ENCODE assay signal across 12 cellular contexts in the genomic region with DNA sequence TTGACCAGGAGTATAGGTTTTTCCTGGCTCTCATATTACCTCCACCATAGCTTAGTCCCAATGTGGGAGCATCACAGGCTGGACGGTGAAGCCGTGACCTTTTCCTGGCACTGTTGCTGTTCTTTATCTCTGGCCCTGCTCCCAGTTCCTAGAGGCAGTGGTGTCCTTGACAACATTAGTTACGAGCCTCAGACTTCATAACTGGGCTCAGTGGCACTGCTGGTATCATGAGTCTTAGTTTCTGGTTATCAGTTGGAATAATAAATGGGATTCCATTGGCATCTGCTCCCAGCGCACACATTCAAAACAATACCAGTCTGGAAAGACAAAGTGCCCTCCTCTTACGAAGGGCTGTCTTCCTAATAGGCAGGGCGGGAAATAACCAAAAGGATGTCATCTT. TPM values are rescaled to one million over a fixed set of nuclear protein-coding genes. Genes with fewer than 3 reads are reported as not detected.
"Had no signal": no experiment of that assay in that cellular context is flagged by ENCODE, and none has a peak within 500 bp of the region (broad histone marks: within the 10 kb centered on the region; RNA-seq: fewer than 3 reads in every experiment).

No MANE protein-coding gene starts in this region.

- DNase-seq: activated CD4-positive, alpha-beta T cell treated with anti-CD3 and anti-CD28 coated beads, Interleukin-2, amount 50 U/mL, for 4 hours; activated naive CD8-positive, alpha-beta T cell treated with anti-CD3 and anti-CD28 coated beads for 36 hours; activated T-cell treated with anti-CD3 and anti-CD28 coated beads, Interleukin-2, amount 50 U/mL, for 1 hour; cortex of kidney; erythroblast; immature natural killer cell; left colon; mesenchymal stem cell; SW 1271; thyroid gland had no signal

- ATAC-seq: activated CD4-positive, CD25-positive, alpha-beta regulatory T cell treated with anti-CD3 and anti-CD28 coated beads, Interleukin-2, amount 50 U/mL, for 24 hours; left colon had no signal

- H3K9me3 ChIP-seq: thyroid gland had no signal

- H3K4me3 ChIP-seq: skin epidermis, thyroid gland had no signal

- H3K27me3 ChIP-seq: thyroid gland had no signal

- H3K27ac ChIP-seq: skin epidermis, thyroid gland had no signal

RNA-seq across cellular contexts. Expression of a gene that starts 44.1 kb away (rescaled TPM):
- total RNA-seq: activated naive CD8-positive, alpha-beta T cell treated with anti-CD3 and anti-CD28 coated beads for 36 hours had no signal
- polyA plus RNA-seq: immature natural killer cell had no signal
